21 cellular contexts compared by ENCODE assay signal in the genomic region with DNA sequence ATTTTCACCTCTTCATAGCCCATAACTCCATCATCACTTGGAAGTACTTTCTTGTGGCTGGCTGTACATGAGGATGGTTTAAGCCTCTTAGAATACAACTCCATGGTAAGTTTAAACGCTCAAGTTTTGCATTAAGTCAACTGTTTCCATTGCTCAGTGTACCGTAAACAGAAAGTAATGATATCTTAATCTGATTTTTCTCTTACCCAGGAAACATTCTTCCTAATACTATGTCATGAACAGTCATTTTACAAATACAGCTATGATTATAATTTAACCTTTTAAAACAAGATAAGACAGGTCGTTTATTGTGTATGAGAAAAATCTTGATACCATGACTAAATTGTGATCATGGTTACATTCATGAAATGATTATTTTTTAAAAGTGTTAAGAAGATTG. TPM values are rescaled to one million over a fixed set of nuclear protein-coding genes. Genes with fewer than 3 reads are reported as not detected.
DNase-seq lines count a peak whose midpoint lies in the region; ATAC-seq lines count a peak whose summit lies in the region.
"Had no signal": no experiment of that assay in that cellular context is flagged by ENCODE, and none has a peak within 500 bp of the region (broad histone marks: within the 10 kb centered on the region; RNA-seq: fewer than 3 reads in every experiment).

No MANE protein-coding gene starts in this region.

- peak overlapping the region in 1 of 2 donors; percentile 32 for H3K27ac Mint-ChIP-seq in activated naive CD4-positive, alpha-beta T cell treated with anti-CD3 and anti-CD28 coated beads, Interleukin-2, amount 50 U/mL, for 72 hours
- H3K27ac Mint-ChIP-seq in stimulated activated effector memory CD8-positive, alpha-beta T cell treated with anti-CD3 and anti-CD28 coated beads, Interleukin-12 subunit alpha, Interleukin-12 subunit beta, amount 100 ng/mL, for 72 hours: no peak overlapping the region
- H3K27ac Mint-ChIP-seq: memory B cell, T-cell had no signal

- ATAC-seq in activated naive CD4-positive, alpha-beta T cell treated with anti-CD3 and anti-CD28 coated beads, Interleukin-2, amount 50 U/mL, for 72 hours: peak; percentile 18 to 90
- peak; percentile 90 for ATAC-seq in stimulated activated effector memory CD8-positive, alpha-beta T cell treated with anti-CD3 and anti-CD28 coated beads, Interleukin-12 subunit alpha, Interleukin-12 subunit beta, amount 100 ng/mL, for 72 hours
- ATAC-seq in HG02642 (IDR thresholded peaks at IDR 0.05; ENCODE audit: poor library complexity, unreplicated experiment): no peak
- ATAC-seq: T-cell had no signal

- no peaks in the 10 kb centered on the region for H3K9me3 Mint-ChIP-seq in activated naive CD4-positive, alpha-beta T cell treated with anti-CD3 and anti-CD28 coated beads, Interleukin-2, amount 50 U/mL, for 72 hours
- H3K9me3 Mint-ChIP-seq in stimulated activated effector memory CD8-positive, alpha-beta T cell treated with anti-CD3 and anti-CD28 coated beads, Interleukin-12 subunit alpha, Interleukin-12 subunit beta, amount 100 ng/mL, for 72 hours: no peaks in the 10 kb centered on the region
- H3K9me3 Mint-ChIP-seq: memory B cell, T-cell had no signal

- DNase-seq in activated naive CD4-positive, alpha-beta T cell treated with anti-CD3 and anti-CD28 coated beads, Interleukin-2, amount 50 U/mL, for 72 hours (ENCODE audit: low spot score in 2 of 2): no peak
- DNase-seq in activated naive CD4-positive, alpha-beta T cell (lab: John Stamatoyannopoulos, UW): no peak
- DNase-seq in astrocyte of the hippocampus (ENCODE audit: low read depth, low spot score) (peak; percentile 32), iris pigment epithelial cell (ENCODE audit: low read depth) (peak; percentile 40), DMS53 (lab: John Stamatoyannopoulos, UW) (no peak), NCI-H510A (lab: John Stamatoyannopoulos, UW) (no peak)
- DNase-seq in stimulated activated effector memory CD8-positive, alpha-beta T cell treated with anti-CD3 and anti-CD28 coated beads, Interleukin-12 subunit alpha, Interleukin-12 subunit beta, amount 100 ng/mL, for 72 hours (ENCODE audit: low spot score in 2 of 2): no peak
- DNase-seq: activated CD4-positive, alpha-beta T cell treated with anti-CD3 and anti-CD28 coated beads for 4 hours; activated effector memory CD4-positive, alpha-beta T cell treated with Interleukin-2 at 50 U/mL for 16 hours; adrenal gland; C1 segment of cervical spinal cord; Calu3; NCI-H1436; NCI-H524; occipital lobe; PC-9; retina; SHP77 treated with DMSO at 0.1 percent for 48 hours; T-cell had no signal

- H3K4me1 Mint-ChIP-seq in stimulated activated effector memory CD8-positive, alpha-beta T cell treated with anti-CD3 and anti-CD28 coated beads, Interleukin-12 subunit alpha, Interleukin-12 subunit beta, amount 100 ng/mL, for 72 hours: no peaks in the 10 kb centered on the region
- H3K4me1 Mint-ChIP-seq: memory B cell, T-cell had no signal

- H3K36me3 Mint-ChIP-seq in activated naive CD4-positive, alpha-beta T cell treated with anti-CD3 and anti-CD28 coated beads, Interleukin-2, amount 50 U/mL, for 72 hours: no peaks in the 10 kb centered on the region
- H3K36me3 Mint-ChIP-seq in stimulated activated effector memory CD8-positive, alpha-beta T cell treated with anti-CD3 and anti-CD28 coated beads, Interleukin-12 subunit alpha, Interleukin-12 subunit beta, amount 100 ng/mL, for 72 hours: no peaks in the 10 kb centered on the region
- H3K36me3 Mint-ChIP-seq: memory B cell had no signal

- no peak overlapping the region for H3K4me3 Mint-ChIP-seq in stimulated activated effector memory CD8-positive, alpha-beta T cell treated with anti-CD3 and anti-CD28 coated beads, Interleukin-12 subunit alpha, Interleukin-12 subunit beta, amount 100 ng/mL, for 72 hours
- H3K4me3 Mint-ChIP-seq: memory B cell, T-cell had no signal

RNA-seq across cellular contexts. Expression of gene DYNC2LI1, which starts 11.6 kb away (rescaled TPM):
- 10 to 100 TPM in 1 of 2 donors, 1 to 10 TPM in 1; 5.2 to 19.6 TPM for total RNA-seq in activated naive CD4-positive, alpha-beta T cell treated with anti-CD3 and anti-CD28 coated beads, Interleukin-2, amount 50 U/mL, for 72 hours

Comparison
In these comparisons a context has a peak if more than half of its experiments do, and no peak if none do; other contexts are left out.
1. DNase-seq: peak in astrocyte of the hippocampus (single experiment) and iris pigment epithelial cell (single experiment); none in activated naive CD4-positive, alpha-beta T cell treated with anti-CD3 and anti-CD28 coated beads, Interleukin-2, amount 50 U/mL, for 72 hours (0 of 2), activated naive CD4-positive, alpha-beta T cell (0 of 4), stimulated activated effector memory CD8-positive, alpha-beta T cell treated with anti-CD3 and anti-CD28 coated beads, Interleukin-12 subunit alpha, Interleukin-12 subunit beta, amount 100 ng/mL, for 72 hours (0 of 2), DMS53 (single experiment) and NCI-H510A (single experiment).